Comparison of ENCODE assay signal across 23 cellular contexts in the genomic region with DNA sequence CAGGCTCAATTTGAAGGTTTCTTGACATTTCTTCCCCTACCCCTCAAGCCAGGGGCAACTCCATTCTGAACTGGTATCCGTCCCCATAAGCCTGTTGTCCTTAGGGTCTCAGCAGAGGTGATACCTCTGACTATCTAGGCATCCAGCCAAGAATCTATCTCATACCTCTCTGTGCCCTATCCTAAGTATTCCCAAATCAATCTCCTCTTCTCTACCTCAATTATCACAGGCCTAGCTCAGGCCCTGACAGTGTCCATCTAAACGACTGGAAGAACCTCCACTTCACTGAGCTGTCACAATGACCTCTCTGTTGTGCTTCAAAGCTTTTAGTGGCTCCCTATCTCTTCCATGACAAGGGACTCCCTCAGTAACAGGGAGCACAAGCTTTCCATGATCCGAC. TPM values are rescaled to one million over a fixed set of nuclear protein-coding genes. Genes with fewer than 3 reads are reported as not detected.
DNase-seq lines count a peak whose midpoint lies in the region; ATAC-seq and TF ChIP-seq lines count a peak whose summit lies in the region.
"Had no signal": no experiment of that assay in that cellular context is flagged by ENCODE, and none has a peak within 500 bp of the region (broad histone marks: within the 10 kb centered on the region; RNA-seq: fewer than 3 reads in every experiment).

No MANE protein-coding gene starts in this region.

- H3K4me1 ChIP-seq in cardiac muscle cell (ENCODE audit: low read depth) (peaks cover 43% of the 10 kb centered on the region), heart right ventricle (peaks cover 0 to 27% (median 4%) of the 10 kb centered on the region in 9 donors), smooth muscle cell (ENCODE audit: low read depth) (no peaks in the 10 kb centered on the region)

- H4K20me1 ChIP-seq in smooth muscle cell (ENCODE audit: low read depth): peaks cover 1% of the 10 kb centered on the region

- TF ChIP-seq CTCF in cardiac muscle cell (IDR thresholded peaks at IDR 0.05; ENCODE audit: low read depth, low read length) (no peak), heart right ventricle (IDR thresholded peaks at IDR 0.05) (no peak), neural crest cell (conservative IDR thresholded peaks at IDR 0.05) (no peak), smooth muscle cell (IDR thresholded peaks at IDR 0.05; ENCODE audit: borderline replicate concordance, insufficient read depth, poor library complexity, severe bottlenecking) (no peak)

- H3K27me3 Mint-ChIP-seq in T-helper 1 cell treated with Interleukin-12 subunit alpha and Interleukin-12 subunit beta and Interleukin-4 antibody, amounts not matched to agents 30 μg/mL and 1 μg/mL, for 36 hours (ENCODE audit: low read depth): no peaks in the 10 kb centered on the region
- H3K27me3 Mint-ChIP-seq in neural crest cell (ENCODE audit: low read depth): no peaks in the 10 kb centered on the region
- H3K27me3 Mint-ChIP-seq: B cell; CD8-positive, alpha-beta memory T cell had no signal

- H3K9me3 ChIP-seq in cardiac muscle cell (ENCODE audit: low read depth) (no peaks in the 10 kb centered on the region), heart right ventricle (no peaks in the 10 kb centered on the region), smooth muscle cell (replicated peaks; ENCODE audit: low read depth) (no peaks in the 10 kb centered on the region)

- no peak overlapping the region for H3K4me3 Mint-ChIP-seq in T-helper 1 cell treated with Interleukin-12 subunit alpha and Interleukin-12 subunit beta and Interleukin-4 antibody, amounts not matched to agents 30 μg/mL and 1 μg/mL, for 36 hours
- no peak overlapping the region for H3K4me3 Mint-ChIP-seq in neural crest cell
- H3K4me3 Mint-ChIP-seq: B cell; CD8-positive, alpha-beta memory T cell had no signal

- intact Hi-C loops in heart right ventricle (cut with DNase I): no loop called here

- peaks cover 4% of the 10 kb centered on the region for H3K4me1 Mint-ChIP-seq in T-helper 1 cell treated with Interleukin-12 subunit alpha and Interleukin-12 subunit beta and Interleukin-4 antibody, amounts not matched to agents 30 μg/mL and 1 μg/mL, for 36 hours (ENCODE audit: low read depth)
- no peaks in the 10 kb centered on the region for H3K4me1 Mint-ChIP-seq in neural crest cell

- H3K27ac ChIP-seq in cardiac muscle cell (peak overlapping the region; percentile 99), heart right ventricle (no peak overlapping the region), smooth muscle cell (ENCODE audit: low read depth) (no peak overlapping the region)
- H3K27ac ChIP-seq: 22Rv1, C4-2B had no signal

- DNase-seq in T-helper 1 cell: no peak
- peak in 1 of 2 donors; percentile 12 for DNase-seq in cardiac muscle cell (ENCODE audit: low read depth in 1 of 2, low spot score in 1 of 2)
- no peak for DNase-seq in heart right ventricle
- no peak for DNase-seq in neural crest cell (ENCODE audit: low read depth, low spot score)
- no peak for DNase-seq in smooth muscle cell (lab: John Stamatoyannopoulos, UW; ENCODE audit: unreplicated experiment)
- no peak for DNase-seq in NCI-H2227 treated with DMSO at 0.1 percent for 48 hours (lab: John Stamatoyannopoulos, UW)
- DNase-seq in mucosa of gallbladder (ENCODE audit: low spot score): no peak
- DNase-seq: CD8-positive, alpha-beta memory T cell; DMS 273 treated with DMSO at 0.1 percent for 48 hours; DMS79; EL; GF-D8; HCEC 1CT; KG1; MM.1S; NCI-H2029; NCI-H526 treated with DMSO at 0.1 percent for 48 hours; Right ventricle myocardium superior; RPMI8226 had no signal

- H3K36me3 Mint-ChIP-seq in T-helper 1 cell treated with Interleukin-12 subunit alpha and Interleukin-12 subunit beta and Interleukin-4 antibody, amounts not matched to agents 30 μg/mL and 1 μg/mL, for 36 hours (ENCODE audit: low read depth): peaks cover 45% of the 10 kb centered on the region
- H3K36me3 Mint-ChIP-seq in neural crest cell (ENCODE audit: low read depth): peaks cover 15% of the 10 kb centered on the region

- H3K4me2 ChIP-seq in smooth muscle cell: no peak overlapping the region

- no peaks in the 10 kb centered on the region for H3K36me3 ChIP-seq in cardiac muscle cell
- peaks cover 0 to 98% (median 22%) of the 10 kb centered on the region in 9 donors for H3K36me3 ChIP-seq in heart right ventricle
- peaks cover 4% of the 10 kb centered on the region for H3K36me3 ChIP-seq in smooth muscle cell (ENCODE audit: low read depth)

- no peaks in the 10 kb centered on the region for H3F3A ChIP-seq in smooth muscle cell (ENCODE audit: low read depth)

- no peaks in the 10 kb centered on the region for H3K9me3 Mint-ChIP-seq in T-helper 1 cell treated with Interleukin-12 subunit alpha and Interleukin-12 subunit beta and Interleukin-4 antibody, amounts not matched to agents 30 μg/mL and 1 μg/mL, for 36 hours
- no peaks in the 10 kb centered on the region for H3K9me3 Mint-ChIP-seq in neural crest cell
- H3K9me3 Mint-ChIP-seq: CD8-positive, alpha-beta memory T cell had no signal

- WGBS in heart right ventricle, 2 donors: 71 to 82% methylated on average over 3 of the region's 3 CpGs
- 99% methylated on average over 3 of the region's 3 CpGs for WGBS in smooth muscle cell (ENCODE audit: low lambda C conversion rate)

- H3K79me2 ChIP-seq in smooth muscle cell (ENCODE audit: low read depth): no peaks in the 10 kb centered on the region

- H3K4me3 ChIP-seq in cardiac muscle cell: no peak overlapping the region
- H3K4me3 ChIP-seq in heart right ventricle: no peak overlapping the region
- no peak overlapping the region for H3K4me3 ChIP-seq in smooth muscle cell

- H2AFZ ChIP-seq in smooth muscle cell (ENCODE audit: low read depth): no peak overlapping the region

- H3K27ac Mint-ChIP-seq in T-helper 1 cell treated with Interleukin-12 subunit alpha and Interleukin-12 subunit beta and Interleukin-4 antibody, amounts not matched to agents 30 μg/mL and 1 μg/mL, for 36 hours: peak overlapping the region; percentile 1
- peak overlapping the region; percentile 3 for H3K27ac Mint-ChIP-seq in neural crest cell (ENCODE audit: unreplicated experiment)
- H3K27ac Mint-ChIP-seq: B cell had no signal

- H3K9ac ChIP-seq in smooth muscle cell (ENCODE audit: low read depth): no peak overlapping the region

- H3K27me3 ChIP-seq in cardiac muscle cell (no peaks in the 10 kb centered on the region), heart right ventricle (no peaks in the 10 kb centered on the region), smooth muscle cell (ENCODE audit: low read depth) (no peaks in the 10 kb centered on the region)

- no peak for ATAC-seq in heart right ventricle

RNA-seq across cellular contexts. Expression of gene HIRA, which starts 26.9 kb away (rescaled TPM):
- 29.7 and 36.9 TPM in 2 replicates for total RNA-seq in cardiac muscle cell
- polyA plus RNA-seq in cardiac muscle cell: 17.1 and 35.9 TPM in 2 replicates
- total RNA-seq in heart right ventricle: 10 to 100 TPM; 11.4 to 23.2 (median 18.3) TPM
- 10 to 100 TPM in 1 of 2 donors, 1 to 10 TPM in 1; 3.1 to 10.8 TPM for polyA plus RNA-seq in heart right ventricle
- total RNA-seq in neural crest cell: 57.1 and 66.3 TPM in 2 replicates
- total RNA-seq in smooth muscle cell: 8.7 and 9.8 TPM in 2 replicates
- polyA plus RNA-seq in smooth muscle cell: 7.3 and 9.8 TPM in 2 replicates
- total RNA-seq in mucosa of gallbladder: 25.2 TPM

RNA-seq across cellular contexts. Expression of gene MRPL40, which starts 27.7 kb away (rescaled TPM):
- total RNA-seq in cardiac muscle cell: 38.7 and 43.7 TPM in 2 replicates
- 82.9 and 91.3 TPM in 2 replicates for polyA plus RNA-seq in cardiac muscle cell
- total RNA-seq in heart right ventricle: 10 to 100 TPM; 49.2 to 89.9 (median 54.9) TPM
- 100 to 1,000 TPM in 1 of 2 donors, 10 to 100 TPM in 1; 57.8 to 117 TPM for polyA plus RNA-seq in heart right ventricle
- 30.4 and 32.6 TPM in 2 replicates for total RNA-seq in neural crest cell
- total RNA-seq in smooth muscle cell: 18.1 and 30.4 TPM in 2 replicates
- polyA plus RNA-seq in smooth muscle cell: 52.9 and 54.8 TPM in 2 replicates
- total RNA-seq in mucosa of gallbladder: 25.7 TPM

RNA-seq across cellular contexts. Expression of gene C22orf39, which starts 42.8 kb away (rescaled TPM):
- total RNA-seq in cardiac muscle cell (102 and 146 TPM in 2 replicates), heart right ventricle (100 to 1,000 TPM in 1 of 10 donors, 10 to 100 TPM in 9; 47.7 to 123 (median 66.2) TPM), neural crest cell (38.0 and 38.4 TPM in 2 replicates), smooth muscle cell (16.5 and 23.0 TPM in 2 replicates), mucosa of gallbladder (33.3 TPM)
- polyA plus RNA-seq in cardiac muscle cell (117 and 133 TPM in 2 replicates), heart right ventricle (10 to 100 TPM; 41.7 to 42.3 TPM), smooth muscle cell (20.8 and 29.5 TPM in 2 replicates)
